Comparison of ENCODE assay signal across 1 cellular context in genomic region chr6:107539409-107539808, GRCh38.
TF ChIP-seq lines count a peak whose summit lies in the region.

No MANE protein-coding gene starts in this region.

TF ChIP-seq in HepG2, 621 proteins besides CTCF, POLR2A, EP300 and RAD21 (continued from another document and continues in another):
- TF ChIP-seq ARID3A (IDR thresholded peaks at IDR 0.05; ENCODE audit: low read depth, low read length): peak; percentile 87
- TF ChIP-seq ZSCAN29 (CRISPR knock-in tag; conservative IDR thresholded peaks at IDR 0.05): peak; percentile 71; the same call in 1 of the 2 replicates
- TF ChIP-seq ZNF615 (CRISPR knock-in tag; IDR thresholded peaks at IDR 0.05; ENCODE audit: borderline replicate concordance): no peak
- no peak for TF ChIP-seq CBX2 (IDR thresholded peaks at IDR 0.05; ENCODE audit: low read depth, low read length)
- no peak for TF ChIP-seq CBX2 (CRISPR knock-in tag; IDR thresholded peaks at IDR 0.05; ENCODE audit: low read depth)
- TF ChIP-seq ZNF724P (CRISPR knock-in tag; IDR thresholded peaks at IDR 0.05; ENCODE audit: borderline replicate concordance): no peak
- TF ChIP-seq HOXA3 (CRISPR knock-in tag; IDR thresholded peaks at IDR 0.05): peak; percentile 87
- peak; percentile 44; the same call in 1 of the 2 replicates for TF ChIP-seq REPIN1 (CRISPR knock-in tag; IDR thresholded peaks at IDR 0.05; ENCODE audit: borderline replicate concordance, low read depth)
- 0 out of 2 replicates have a peak, but pooled peaks have one; percentile 56 for TF ChIP-seq DNMT3B (CRISPR knock-in tag; conservative IDR thresholded peaks at IDR 0.05)
- TF ChIP-seq HMGA1 (CRISPR knock-in tag; conservative IDR thresholded peaks at IDR 0.05): no peak
- TF ChIP-seq RERE (CRISPR knock-in tag; IDR thresholded peaks at IDR 0.05; ENCODE audit: low read depth): peak; percentile 81
- TF ChIP-seq ZNF17 (CRISPR knock-in tag; IDR thresholded peaks at IDR 0.05): no peak
- no peak for TF ChIP-seq NBN (conservative IDR thresholded peaks at IDR 0.05)
- TF ChIP-seq TFAP4 (IDR thresholded peaks at IDR 0.05; ENCODE audit: borderline replicate concordance, low read depth): no peak; the same call in 1 of the 2 replicates
- TF ChIP-seq ZNF556 (CRISPR knock-in tag; IDR thresholded peaks at IDR 0.05; ENCODE audit: borderline replicate concordance): no peak
- no peak for TF ChIP-seq NFYB (CRISPR knock-in tag; IDR thresholded peaks at IDR 0.05)
- no peak for TF ChIP-seq ZNF841 (CRISPR knock-in tag; IDR thresholded peaks at IDR 0.05; ENCODE audit: borderline replicate concordance)
- TF ChIP-seq SIX1 (CRISPR knock-in tag; IDR thresholded peaks at IDR 0.05; ENCODE audit: borderline replicate concordance): peak; percentile 89
- TF ChIP-seq ZSCAN9 (CRISPR knock-in tag; IDR thresholded peaks at IDR 0.05; ENCODE audit: borderline replicate concordance): peak; percentile 87; the same call in 1 of the 2 replicates
- peak; percentile 95 for TF ChIP-seq CEBPB (IDR thresholded peaks at IDR 0.05; ENCODE audit: borderline replicate concordance, low read depth, low read length)
- TF ChIP-seq YEATS4 (CRISPR knock-in tag; IDR thresholded peaks at IDR 0.05; ENCODE audit: borderline replicate concordance): peak; percentile 87
- peak; percentile 83; the same call in 1 of the 2 replicates for TF ChIP-seq NCOR1 (IDR thresholded peaks at IDR 0.05; ENCODE audit: borderline replicate concordance, low read length)
- no peak; the same call in 1 of the 2 replicates for TF ChIP-seq ZNF543 (CRISPR knock-in tag; IDR thresholded peaks at IDR 0.05)
- peak in 1 of 2 experiments; percentile 61; a peak in 1 of 4 replicates for TF ChIP-seq REST (IDR thresholded peaks at IDR 0.05; ENCODE audit: borderline replicate concordance in 1 of 2, low read depth in 1 of 2, low read length in 2 of 2)
- TF ChIP-seq ZBTB33 (CRISPR knock-in tag; IDR thresholded peaks at IDR 0.05): peak; percentile 61; the same call in 1 of the 2 replicates
- peak; percentile 65; the same call in 1 of the 2 replicates for TF ChIP-seq MAFF (IDR thresholded peaks at IDR 0.05; ENCODE audit: low read depth, low read length)
- TF ChIP-seq PREB (CRISPR knock-in tag; IDR thresholded peaks at IDR 0.05): no peak
- peak; percentile 74; the same call in 1 of the 2 replicates for TF ChIP-seq PITX1 (CRISPR knock-in tag; IDR thresholded peaks at IDR 0.05)
- no peak for TF ChIP-seq ZNF687 (CRISPR knock-in tag; IDR thresholded peaks at IDR 0.05)
- TF ChIP-seq ZIK1 (CRISPR knock-in tag; IDR thresholded peaks at IDR 0.05; ENCODE audit: borderline replicate concordance, low read depth): no peak; the same call in 1 of the 2 replicates
- no peak for TF ChIP-seq CENPX (CRISPR knock-in tag; IDR thresholded peaks at IDR 0.05)
- peak; percentile 51; the same call in 1 of the 2 replicates for TF ChIP-seq RBFOX2 (IDR thresholded peaks at IDR 0.05; ENCODE audit: low read depth, low read length)
- no peak for TF ChIP-seq SRSF1 (optimal IDR thresholded peaks at IDR 0.05; ENCODE audit: low read depth, low read length)
